Comparison of ENCODE assay signal across 8 cellular contexts in the genomic region with DNA sequence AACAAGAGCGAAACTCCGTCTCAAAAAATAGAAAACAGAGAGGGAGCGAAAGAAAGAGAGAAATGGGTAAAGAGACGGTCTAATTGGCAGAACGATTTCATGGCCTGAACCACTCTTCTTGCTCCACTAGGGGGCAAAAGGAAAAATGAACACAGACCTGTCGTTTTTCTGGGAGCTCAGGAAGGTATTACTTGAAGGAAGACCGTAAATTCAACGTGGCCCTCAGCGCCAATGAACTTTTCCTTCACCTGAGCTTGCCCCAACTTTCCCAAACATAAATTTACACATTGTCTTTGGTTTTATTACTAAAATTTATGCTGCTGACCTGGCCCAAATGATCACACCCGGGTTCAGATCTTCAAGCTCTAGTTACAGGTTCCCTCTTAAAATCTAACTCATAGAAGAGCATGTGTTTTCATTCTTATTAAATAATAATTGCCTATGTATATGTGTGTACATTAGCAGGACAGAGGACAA.
A peak's percentile ranks its signal among the peaks of the same experiment; 100 is the strongest.
DNase-seq lines count a peak whose midpoint lies in the region; ATAC-seq and TF ChIP-seq lines count a peak whose summit lies in the region.

No MANE protein-coding gene starts in this region.

- H3K4ac ChIP-seq in neuronal stem cell (ENCODE audit: low read length) = no peak overlapping the region

- peak; percentile 61 for DNase-seq in D341Med (ENCODE audit: low spot score)
- peak; percentile 29 for DNase-seq in HFFc6
- peak; percentile 24 for DNase-seq in SKM-1 (lab: John Stamatoyannopoulos, UW; ENCODE audit: unreplicated experiment)
- no peak for DNase-seq in heart right ventricle
- peak; percentile 28 for DNase-seq in stromal cell of bone marrow (ENCODE audit: low read depth)
- DNase-seq in activated CD4-positive, alpha-beta T cell treated with anti-CD3 and anti-CD28 coated beads for 36 hours = no peak
- DNase-seq in neuronal stem cell (ENCODE audit: low spot score) = no peak
- DNase-seq in activated gamma-delta T cell treated with Interleukin-2 at 50 U/mL for 16 hours = no peak

- H2BK12ac ChIP-seq in neuronal stem cell (ENCODE audit: low read length) = no peak overlapping the region

- no peak overlapping the region for H2AK5ac ChIP-seq in neuronal stem cell (ENCODE audit: low read depth, low read length)

- H3K27me3 Mint-ChIP-seq in HFFc6 (ENCODE audit: insufficient read depth) = no peaks in the 10 kb centered on the region; the same call in 1 of the 2 replicates
- H3K27me3 Mint-ChIP-seq in activated CD4-positive, alpha-beta T cell treated with anti-CD3 and anti-CD28 coated beads for 36 hours = peaks cover 15% of the 10 kb centered on the region

- H3K4me2 ChIP-seq in neuronal stem cell (ENCODE audit: insufficient read depth, low read length, poor library complexity, severe bottlenecking) = no peak overlapping the region

- CTCF ChIA-PET in activated CD4-positive, alpha-beta T cell treated with anti-CD3 and anti-CD28 coated beads for 36 hours (lab: Charles Lee) = interaction anchor here (0.6 to 2.0 kb wide), 19 partner anchors 10 to 396 kb away, joined by 3 to 10 read pairs (median 4); no protein-coding TSS in a partner anchor

- H3K79me1 ChIP-seq in neuronal stem cell (ENCODE audit: low read depth, low read length) = no peaks in the 10 kb centered on the region

- intact Hi-C loops in heart right ventricle (cut with DNase I) = loop anchor here in 3 of 10 donors (2.0 to 10.0 kb wide), 3 partner anchors 60 to 384 kb away; no protein-coding TSS in a partner anchor
- intact Hi-C loops in activated CD4-positive, alpha-beta T cell treated with anti-CD3 and anti-CD28 coated beads for 36 hours (cut with DNase I, micrococcal nuclease) = loop anchor here (2.0 to 5.0 kb wide), 3 partner anchors 101 to 382 kb away; a partner anchor contains a TSS

- H3K4me1 Mint-ChIP-seq in HFFc6 (ENCODE audit: low read depth) = peaks cover 30% of the 10 kb centered on the region
- H3K4me1 Mint-ChIP-seq in activated CD4-positive, alpha-beta T cell treated with anti-CD3 and anti-CD28 coated beads for 36 hours = peaks cover 11% of the 10 kb centered on the region

- H3K36me3 ChIP-seq in heart right ventricle = no peaks in the 10 kb centered on the region
- no peaks in the 10 kb centered on the region for H3K36me3 ChIP-seq in neuronal stem cell (replicated peaks in 1 of 2; ENCODE audit: control insufficient read depth in 2 of 2, insufficient read depth in 2 of 2, low read length in 2 of 2)

- no peak overlapping the region for H2BK120ac ChIP-seq in neuronal stem cell (ENCODE audit: low read depth, low read length)

- H2BK5ac ChIP-seq in neuronal stem cell (ENCODE audit: low read length) = no peak overlapping the region

- no peak overlapping the region for H3K14ac ChIP-seq in neuronal stem cell (ENCODE audit: low read length)

- H3K27ac ChIP-seq in heart right ventricle (no peak overlapping the region), neuronal stem cell (replicated peaks; ENCODE audit: low read length) (no peak overlapping the region)

- no peak overlapping the region for H3K4me3 Mint-ChIP-seq in HFFc6
- H3K4me3 Mint-ChIP-seq in activated CD4-positive, alpha-beta T cell treated with anti-CD3 and anti-CD28 coated beads for 36 hours = no peak overlapping the region

- no peak overlapping the region for H3K27ac Mint-ChIP-seq in HFFc6
- H3K27ac Mint-ChIP-seq in activated CD4-positive, alpha-beta T cell treated with anti-CD3 and anti-CD28 coated beads for 36 hours = no peak overlapping the region

- no peak overlapping the region for H3K9ac ChIP-seq in neuronal stem cell (ENCODE audit: low read depth, low read length, poor library complexity)

- 51 to 68% methylated on average over 10 of the region's 10 CpGs for WGBS in heart right ventricle, 2 donors
- WGBS in neuronal stem cell (ENCODE audit: extremely low coverage in 2 of 2, insufficient read length in 2 of 2, insufficient replicate concordance in 1 of 2), 2 donors = no CpG with 5 or more reads among the region's 10 CpGs

- POLR2A ChIA-PET in activated CD4-positive, alpha-beta T cell treated with anti-CD3 and anti-CD28 coated beads for 36 hours (lab: Charles Lee) = no interaction called here

- H3K9me3 ChIP-seq in heart right ventricle (no peaks in the 10 kb centered on the region), neuronal stem cell (replicated peaks in 1 of 2; ENCODE audit: control insufficient read depth in 2 of 2, insufficient read depth in 1 of 2, low read depth in 1 of 2, low read length in 2 of 2) (no peaks in the 10 kb centered on the region)

- H3K36me3 Mint-ChIP-seq in HFFc6 (ENCODE audit: low read depth) = no peaks in the 10 kb centered on the region; the same call in 1 of the 2 replicates
- H3K36me3 Mint-ChIP-seq in activated CD4-positive, alpha-beta T cell treated with anti-CD3 and anti-CD28 coated beads for 36 hours (ENCODE audit: low read depth) = no peaks in the 10 kb centered on the region

- no peak overlapping the region for H3K23ac ChIP-seq in neuronal stem cell (ENCODE audit: low read depth, low read length, poor library complexity)

- H4K91ac ChIP-seq in neuronal stem cell (ENCODE audit: low read depth, low read length, poor library complexity) = no peak overlapping the region

- H2AFZ ChIP-seq in neuronal stem cell (ENCODE audit: low read length) = no peak overlapping the region

- TF ChIP-seq CTCF in HFFc6 (IDR thresholded peaks at IDR 0.05) = peak; percentile 88
- peak; percentile 33 to 70 (median 63) for TF ChIP-seq CTCF in heart right ventricle (IDR thresholded peaks at IDR 0.05)

- H4K8ac ChIP-seq in neuronal stem cell (ENCODE audit: low read depth, low read length) = no peak overlapping the region

- H3K18ac ChIP-seq in neuronal stem cell (ENCODE audit: low read length) = no peak overlapping the region

- no peak overlapping the region for H2BK15ac ChIP-seq in neuronal stem cell (ENCODE audit: low read length)

- H3K27me3 ChIP-seq in heart right ventricle (peaks cover 0 to 7% (median 0%) of the 10 kb centered on the region in 7 donors), neuronal stem cell (ENCODE audit: control insufficient read depth in 3 of 3, insufficient read depth in 3 of 3, low read depth in 1 of 3, low read length in 3 of 3) (no peaks in the 10 kb centered on the region)

- H3K4me3 ChIP-seq in heart right ventricle (no peak overlapping the region), neuronal stem cell (ENCODE audit: low read length in 2 of 2) (no peak overlapping the region)

- H3K9me3 Mint-ChIP-seq in HFFc6 = no peaks in the 10 kb centered on the region
- no peaks in the 10 kb centered on the region for H3K9me3 Mint-ChIP-seq in activated CD4-positive, alpha-beta T cell treated with anti-CD3 and anti-CD28 coated beads for 36 hours (ENCODE audit: low read depth)

- H3K4me1 ChIP-seq in heart right ventricle = peaks cover 0 to 14% (median 0%) of the 10 kb centered on the region in 9 donors
- peaks cover 32 to 42% of the 10 kb centered on the region in 2 donors for H3K4me1 ChIP-seq in neuronal stem cell (ENCODE audit: control insufficient read depth in 2 of 2, insufficient read depth in 1 of 2, low read depth in 1 of 2, low read length in 2 of 2)

- no peak for ATAC-seq in heart right ventricle
- ATAC-seq in activated CD4-positive, alpha-beta T cell treated with anti-CD3 and anti-CD28 coated beads for 36 hours = no peak

Comparison
In these comparisons a context has a peak if more than half of its experiments do, and no peak if none do; other contexts are left out.
1. DNase-seq: peak in D341Med (single experiment), HFFc6 (single experiment), SKM-1 (single experiment) and stromal cell of bone marrow (single experiment); none in heart right ventricle (0 of 2), activated CD4-positive, alpha-beta T cell treated with anti-CD3 and anti-CD28 coated beads for 36 hours (single experiment), neuronal stem cell (single experiment) and activated gamma-delta T cell treated with Interleukin-2 at 50 U/mL for 16 hours (single experiment).